In genomic region chr17:79938696-79939435, GRCh38 we compare ENCODE assay signal across 15 cellular contexts.
DNase-seq lines count a peak whose midpoint lies in the region; ATAC-seq and TF ChIP-seq lines count a peak whose summit lies in the region.
"Had no signal": no experiment of that assay in that cellular context is flagged by ENCODE, and none has a peak within 500 bp of the region (broad histone marks: within the 10 kb centered on the region; RNA-seq: fewer than 3 reads in every experiment).

No MANE protein-coding gene starts in this region.

- peak overlapping the region; percentile 54 for H3K4me3 ChIP-seq in BLaER1
- H3K4me3 ChIP-seq in PC-3 (ENCODE audit: low read length), result no peak overlapping the region
- H3K4me3 ChIP-seq in psoas muscle, result no peak overlapping the region
- H3K4me3 ChIP-seq: Peyer's patch had no signal

- no peak overlapping the region for H2AFZ ChIP-seq in PC-3 (ENCODE audit: low read length)

- intact Hi-C loops in PC-3 (cut with micrococcal nuclease), result no loop called here
- intact Hi-C loops in left ventricle myocardium superior (cut with micrococcal nuclease), result no loop called here
- intact Hi-C loops in psoas muscle (cut with DNase I), result no loop called here

- H3K4me1 ChIP-seq in BLaER1, result peaks cover 97% of the 10 kb centered on the region
- peaks cover 5% of the 10 kb centered on the region for H3K4me1 ChIP-seq in PC-3 (ENCODE audit: insufficient read depth, low read length)
- peaks cover 2% of the 10 kb centered on the region for H3K4me1 ChIP-seq in psoas muscle

- no peak overlapping the region for H3K9ac ChIP-seq in BLaER1
- no peak overlapping the region for H3K9ac ChIP-seq in PC-3 (ENCODE audit: low read length)

- H3K27me3 ChIP-seq in BLaER1 (peaks cover 16% of the 10 kb centered on the region), PC-3 (ENCODE audit: low read length) (no peaks in the 10 kb centered on the region), psoas muscle (ENCODE audit: insufficient read depth in 3 of 3, low read length in 2 of 3) (peaks cover 0 to 32% (median 4%) of the 10 kb centered on the region in 3 donors)
- H3K27me3 ChIP-seq: Peyer's patch had no signal

- no peaks in the 10 kb centered on the region for H3F3A ChIP-seq in PC-3 (ENCODE audit: low read length, unreplicated experiment)

- H3K27ac ChIP-seq in BLaER1 (no peak overlapping the region), PC-3 (ENCODE audit: low read length) (no peak overlapping the region), psoas muscle (no peak overlapping the region)

- ATAC-seq in PC-3, result no peak
- ATAC-seq in left ventricle myocardium superior, result no peak
- ATAC-seq in psoas muscle, result no peak
- ATAC-seq in HG03045 (IDR thresholded peaks at IDR 0.05; ENCODE audit: unreplicated experiment), result no peak

- 91 to 96% (median 91%) methylated on average over 13 of the region's 13 CpGs for WGBS in psoas muscle, 3 donors

- H3K9me2 ChIP-seq in PC-3 (replicated peaks; ENCODE audit: low read length), result no peaks in the 10 kb centered on the region

- POLR2A ChIA-PET in PC-3 (lab: Charles Lee; ENCODE audit: unreplicated experiment), result no interaction called here

- DNase-seq in PC-3 (no peak), left ventricle myocardium superior (peak; percentile 12), psoas muscle (peak; percentile 3 to 48), SIG-M5 treated with dmso at 0.1 percent for 504 hours (lab: John Stamatoyannopoulos, UW; ENCODE audit: unreplicated experiment) (no peak), RKO (ENCODE audit: low spot score) (no peak)
- DNase-seq: ACHN, Karpas-422, MM.1S, NCI-H1105, NCI-H187 treated with DMSO at 0.1 percent for 48 hours, NCI-H748 treated with DMSO at 0.1 percent for 48 hours, SIG-M5 had no signal

- CTCF ChIA-PET in PC-3 (lab: Charles Lee), result no interaction called here

- H3K79me2 ChIP-seq in PC-3 (ENCODE audit: low read length), result no peaks in the 10 kb centered on the region

- peaks cover 49% of the 10 kb centered on the region for H4K20me1 ChIP-seq in BLaER1
- no peaks in the 10 kb centered on the region for H4K20me1 ChIP-seq in PC-3 (ENCODE audit: low read length)

- no peak for TF ChIP-seq CTCF in PC-3 (conservative IDR thresholded peaks at IDR 0.05; ENCODE audit: low read depth, low read length)
- no peak for TF ChIP-seq CTCF in psoas muscle (IDR thresholded peaks at IDR 0.05)

- TSS peak; percentile 3 for BruUV-seq in PC-3 (replicated peaks; lab: Mats Ljungman, UMichigan)

- no peaks in the 10 kb centered on the region for H3K9me3 ChIP-seq in BLaER1
- H3K9me3 ChIP-seq in PC-3 (ENCODE audit: low read length), result no peaks in the 10 kb centered on the region
- no peaks in the 10 kb centered on the region for H3K9me3 ChIP-seq in psoas muscle
- H3K9me3 ChIP-seq: Peyer's patch had no signal

- H3K4me2 ChIP-seq in BLaER1, result peak overlapping the region; percentile 95
- H3K4me2 ChIP-seq in PC-3 (ENCODE audit: low read length), result no peak overlapping the region

- H3K36me3 ChIP-seq in BLaER1 (no peaks in the 10 kb centered on the region), PC-3 (ENCODE audit: low read depth, low read length) (no peaks in the 10 kb centered on the region), psoas muscle (ENCODE audit: insufficient read depth in 1 of 2, low read depth in 1 of 2) (no peaks in the 10 kb centered on the region)

Comparison
In these comparisons a context has a peak if more than half of its experiments do, and no peak if none do; other contexts are left out.
1. DNase-seq: peak in left ventricle myocardium superior (single experiment) and psoas muscle (2 of 2); none in PC-3 (single experiment), SIG-M5 treated with dmso at 0.1 percent for 504 hours (single experiment) and RKO (single experiment).